9 cellular contexts compared by ENCODE assay signal in genomic region chr5:76175051-76175666, GRCh38.
A peak's percentile ranks its signal among the peaks of the same experiment; 100 is the strongest.
DNase-seq lines count a peak whose midpoint lies in the region; ATAC-seq and TF ChIP-seq lines count a peak whose summit lies in the region.
"Had no signal": no experiment of that assay in that cellular context is flagged by ENCODE, and none has a peak within 500 bp of the region (broad histone marks: within the 10 kb centered on the region; RNA-seq: fewer than 3 reads in every experiment).

No MANE protein-coding gene starts in this region.

- peak; percentile 93 for TF ChIP-seq CTCF in endodermal cell (conservative IDR thresholded peaks at IDR 0.05)
- TF ChIP-seq CTCF in nephron progenitor cell (IDR thresholded peaks at IDR 0.05): peak; percentile 82
- TF ChIP-seq CTCF in uterus (IDR thresholded peaks at IDR 0.05): peak; percentile 10 to 37 (median 26)

- no peak for TF ChIP-seq POLR2A in uterus (IDR thresholded peaks at IDR 0.05)

- intact Hi-C loops in uterus (cut with DNase I; ENCODE audit: low total_unique reads): no loop called here

- H3K4me1 Mint-ChIP-seq in endodermal cell: peaks cover 2% of the 10 kb centered on the region
- peaks cover 20% of the 10 kb centered on the region for H3K4me1 Mint-ChIP-seq in nephron progenitor cell

- no peaks in the 10 kb centered on the region for H3K9me3 ChIP-seq in endodermal cell (ENCODE audit: control insufficient read depth, low read length)
- H3K9me3 ChIP-seq in uterus: no peaks in the 10 kb centered on the region

- H3K4me3 Mint-ChIP-seq in endodermal cell: no peak overlapping the region
- no peak overlapping the region for H3K4me3 Mint-ChIP-seq in nephron progenitor cell

- H3K36me3 Mint-ChIP-seq in endodermal cell (ENCODE audit: low read depth) (no peaks in the 10 kb centered on the region), nephron progenitor cell (ENCODE audit: low read depth) (no peaks in the 10 kb centered on the region)

- H3K4me1 ChIP-seq in endodermal cell (ENCODE audit: control insufficient read depth, insufficient read depth, low read length) (no peaks in the 10 kb centered on the region), uterus (no peaks in the 10 kb centered on the region)

- H3K9ac ChIP-seq in endodermal cell (ENCODE audit: extremely low read depth, low read length, poor library complexity, severe bottlenecking): no peak overlapping the region

- peak; percentile 66 for ATAC-seq in HG02759 (IDR thresholded peaks at IDR 0.05; ENCODE audit: unreplicated experiment)
- ATAC-seq: right cardiac atrium had no signal

- H3K9me3 Mint-ChIP-seq in endodermal cell: peaks cover 2% of the 10 kb centered on the region
- H3K9me3 Mint-ChIP-seq in nephron progenitor cell: peaks cover 9% of the 10 kb centered on the region

- H3K27ac ChIP-seq in endodermal cell (ENCODE audit: low read depth, low read length) (no peak overlapping the region), uterus (no peak overlapping the region)

- H3K4me3 ChIP-seq in endodermal cell (ENCODE audit: low read length) (no peak overlapping the region), uterus (no peak overlapping the region)

- H3K27me3 ChIP-seq in endodermal cell (ENCODE audit: control insufficient read depth, insufficient read depth, low read length, poor library complexity, severe bottlenecking): no peaks in the 10 kb centered on the region
- H3K27me3 ChIP-seq in uterus: no peaks in the 10 kb centered on the region

- whole genome bisulfite sequencing in endodermal cell (ENCODE audit: insufficient coverage in 1 of 2, insufficient read length in 1 of 2), 2 experiments: 48 to 58% methylated on average over 4 to 5 of the region's 6 CpGs

- peak; percentile 2 for DNase-seq in NCI-H345 (lab: John Stamatoyannopoulos, UW)
- no peak for DNase-seq in NCI-H345 treated with DMSO at 0.1 percent for 48 hours (lab: John Stamatoyannopoulos, UW; ENCODE audit: unreplicated experiment)
- DNase-seq in NCI-H69 (lab: John Stamatoyannopoulos, UW): peak; percentile 62
- peak; percentile 43 to 44 for DNase-seq in activated CD4-positive, alpha-beta T cell treated with anti-CD3 and anti-CD28 coated beads, Interleukin-2, amount 50 U/mL, for 4 hours
- DNase-seq in endodermal cell: peak; percentile 89
- peak; percentile 51 for DNase-seq in nephron progenitor cell
- no peak for DNase-seq in uterus

- no peaks in the 10 kb centered on the region for H3K27me3 Mint-ChIP-seq in endodermal cell (ENCODE audit: insufficient read depth)
- H3K27me3 Mint-ChIP-seq in nephron progenitor cell (ENCODE audit: low read depth, poor library complexity): no peaks in the 10 kb centered on the region

- H3K36me3 ChIP-seq in endodermal cell (ENCODE audit: control insufficient read depth, insufficient read depth, low read length) (no peaks in the 10 kb centered on the region), uterus (no peaks in the 10 kb centered on the region)

- H3K27ac Mint-ChIP-seq in endodermal cell: no peak overlapping the region
- no peak overlapping the region for H3K27ac Mint-ChIP-seq in nephron progenitor cell

Comparison
In these comparisons a context has a peak if more than half of its experiments do, and no peak if none do; other contexts are left out.
1. DNase-seq: peak in NCI-H345 (single experiment), NCI-H69 (single experiment), activated CD4-positive, alpha-beta T cell treated with anti-CD3 and anti-CD28 coated beads, Interleukin-2, amount 50 U/mL, for 4 hours (2 of 2), endodermal cell (single experiment) and nephron progenitor cell (single experiment); none in NCI-H345 treated with DMSO at 0.1 percent for 48 hours (single experiment) and uterus (0 of 2).
2. CTCF ChIP-seq: peak in every context shown above with its lines; median percentile 93 in endodermal cell; 82 in nephron progenitor cell; 26 in uterus.